Comparison of ENCODE assay signal across 8 cellular contexts in genomic region chr4:154549894-154550790, GRCh38. TPM values are rescaled to one million over a fixed set of nuclear protein-coding genes. Genes with fewer than 3 reads are reported as not detected.
DNase-seq lines count a peak whose midpoint lies in the region; ATAC-seq and TF ChIP-seq lines count a peak whose summit lies in the region.

Gene PLRG1 (minus strand): TSS chr4:154550400. CDS start chr4:154550308, 92 bp downstream.

- peak; percentile 98 for ATAC-seq in HG02623 (IDR thresholded peaks at IDR 0.05; ENCODE audit: unreplicated experiment)

- peak within 1 kb of the TSS; percentile 90 for H3K27ac Mint-ChIP-seq in activated naive CD8-positive, alpha-beta T cell

- H3K27me3 Mint-ChIP-seq in activated naive CD8-positive, alpha-beta T cell = no peaks in the 10 kb centered on the region

- peak within 1 kb of the TSS; percentile 97 for H3K4me3 Mint-ChIP-seq in activated naive CD8-positive, alpha-beta T cell

- DNase-seq in GM10266 (ENCODE audit: extremely low spot score) (peak; percentile 89), NCI-H1105 (lab: John Stamatoyannopoulos, UW) (peak; percentile 79), SKM-1 treated with dmso at 0.1 percent for 144 hours (lab: John Stamatoyannopoulos, UW; ENCODE audit: unreplicated experiment) (peak; percentile 92), glomerular endothelial cell (ENCODE audit: extremely low read depth, low read depth, low spot score) (peak; percentile 71), occipital lobe (lab: John Stamatoyannopoulos, UW) (peak; percentile 92)

- H3K36me3 Mint-ChIP-seq in activated naive CD8-positive, alpha-beta T cell = peaks cover 2% of the 10 kb centered on the region

- peaks cover 29% of the 10 kb centered on the region for H3K4me1 Mint-ChIP-seq in activated naive CD8-positive, alpha-beta T cell (ENCODE audit: low read depth)

- TF ChIP-seq CTCF in GM10266 (IDR thresholded peaks at IDR 0.05; ENCODE audit: control insufficient read depth, insufficient read depth, low read depth, missing control alignments) = no peak

- H3K9me3 Mint-ChIP-seq in activated naive CD8-positive, alpha-beta T cell (ENCODE audit: low read depth) = no peaks in the 10 kb centered on the region

- H3K27ac ChIP-seq in temporal lobe (ENCODE audit: low read depth, low read length) = no peak within 1 kb of the TSS

RNA-seq across cellular contexts. Expression of gene PLRG1, which starts in this region (rescaled TPM):
- total RNA-seq in glomerular endothelial cell (43.0 and 44.7 TPM in 2 replicates), occipital lobe (81.1 TPM), temporal lobe (56.5 TPM)
